ENCODE assay signal across 25 cellular contexts in the genomic region with DNA sequence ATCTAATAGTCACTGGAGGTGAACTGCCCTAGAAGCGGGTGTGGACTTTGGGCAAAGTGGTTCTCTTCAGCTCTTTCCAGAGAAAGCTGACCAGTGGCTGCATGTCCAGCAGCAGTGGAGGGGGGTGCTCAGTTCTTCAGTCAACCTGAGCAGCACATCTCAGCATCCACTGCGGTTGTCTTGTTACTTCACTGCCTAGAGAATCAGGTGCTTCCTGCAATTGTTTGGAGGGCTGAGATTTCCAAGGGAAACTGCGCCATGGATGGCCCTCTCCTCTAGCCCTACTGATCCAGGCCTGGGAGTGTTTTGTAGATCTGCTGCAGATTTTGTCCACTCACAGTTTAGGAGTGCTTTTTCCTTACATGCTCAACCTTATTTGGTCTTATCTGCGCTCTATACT.
"Had no signal": no experiment of that assay in that cellular context is flagged by ENCODE, and none has a peak within 500 bp of the region (broad histone marks: within the 10 kb centered on the region; RNA-seq: fewer than 3 reads in every experiment).

No MANE protein-coding gene starts in this region.

- H3K36me3 ChIP-seq: Peyer's patch had no signal

- H3K27me3 ChIP-seq: Peyer's patch had no signal

- H3K4me1 ChIP-seq: Peyer's patch had no signal

- H3K27ac Mint-ChIP-seq: activated CD4-positive, alpha-beta T cell treated with anti-CD3 and anti-CD28 coated beads, Interleukin-2, amount 10 ng/mL, durations not matched to agents 24 days and 14 days; activated CD8-positive, alpha-beta T cell treated with anti-CD3 and anti-CD28 coated beads, Interleukin-2, amount 10 ng/mL, durations not matched to agents 7 days and 5 days; activated naive CD4-positive, alpha-beta T cell treated with anti-CD3 and anti-CD28 coated beads for 36 hours; activated naive CD4-positive, alpha-beta T cell treated with anti-CD3 and anti-CD28 coated beads, Interleukin-2, amount 50 U/mL, for 72 hours; activated naive CD8-positive, alpha-beta T cell treated with anti-CD3 and anti-CD28 coated beads, Interleukin-2, amount 50 U/mL, for 24 hours; activated T-helper 1 cell treated with anti-CD3 and anti-CD28 coated beads, Interleukin-12 subunit alpha, Interleukin-12 subunit beta, Interleukin-2, Interleukin-4 antibody, amounts not matched to agents 30 ng/mL and 10 ng/mL and 1 ng/mL, durations not matched to agents 14 hours and 24 hours and 36 hours; brain had no signal

- H3K4me1 Mint-ChIP-seq: activated naive CD8-positive, alpha-beta T cell treated with anti-CD3 and anti-CD28 coated beads, Interleukin-2, amount 50 U/mL, for 24 hours had no signal

- H3K36me3 Mint-ChIP-seq: activated naive CD4-positive, alpha-beta T cell treated with anti-CD3 and anti-CD28 coated beads, Interleukin-2, amount 50 U/mL, for 72 hours; brain had no signal

- H3K4me3 Mint-ChIP-seq: activated CD4-positive, alpha-beta T cell treated with anti-CD3 and anti-CD28 coated beads, Interleukin-2, amount 10 ng/mL, durations not matched to agents 24 days and 14 days; activated CD8-positive, alpha-beta T cell treated with anti-CD3 and anti-CD28 coated beads, Interleukin-2, amount 10 ng/mL, durations not matched to agents 7 days and 5 days; activated naive CD4-positive, alpha-beta T cell treated with anti-CD3 and anti-CD28 coated beads for 36 hours; activated naive CD8-positive, alpha-beta T cell treated with anti-CD3 and anti-CD28 coated beads, Interleukin-2, amount 50 U/mL, for 24 hours; activated T-cell treated with anti-CD3 and anti-CD28 coated beads, Interleukin-2, amount 50 U/mL, for 4 hours; activated T-helper 1 cell treated with anti-CD3 and anti-CD28 coated beads, Interleukin-12 subunit alpha, Interleukin-12 subunit beta, Interleukin-2, Interleukin-4 antibody, amounts not matched to agents 30 ng/mL and 10 ng/mL and 1 ng/mL, durations not matched to agents 14 hours and 24 hours and 36 hours; brain had no signal

- H3K9me3 ChIP-seq: Peyer's patch had no signal

- DNase-seq: activated CD4-positive, alpha-beta T cell treated with anti-CD3 and anti-CD28 coated beads, Interleukin-2, amount 10 ng/mL, durations not matched to agents 24 days and 14 days; activated CD4-positive, alpha-beta T cell treated with anti-CD3 and anti-CD28 coated beads, Interleukin-2, amount 50 U/mL, for 4 hours; activated CD8-positive, alpha-beta T cell treated with anti-CD3 and anti-CD28 coated beads, Interleukin-2, amount 10 ng/mL, durations not matched to agents 7 days and 5 days; activated gamma-delta T cell treated with Interleukin-2 at 50 U/mL for 16 hours; activated naive CD4-positive, alpha-beta T cell treated with anti-CD3 and anti-CD28 coated beads for 36 hours; activated naive CD8-positive, alpha-beta T cell treated with anti-CD3 and anti-CD28 coated beads, Interleukin-2, amount 50 U/mL, for 24 hours; activated T-cell treated with anti-CD3 and anti-CD28 coated beads for 4 hours; activated T-cell treated with anti-CD3 and anti-CD28 coated beads, Interleukin-2, amount 50 U/mL, for 4 hours; anterior cingulate cortex; central memory CD4-positive, alpha-beta T cell; NCI-H1105; NCI-H1417 treated with DMSO at 0.1 percent for 48 hours; NCI-H187 treated with DMSO at 0.1 percent for 48 hours; NCI-H2081; NCI-H2171 treated with DMSO at 0.1 percent for 48 hours; NCI-H2227 treated with DMSO at 0.1 percent for 48 hours; NCI-H446 treated with DMSO at 0.1 percent for 48 hours; NK-92 treated with Interleukin-12 subunit alpha and Interleukin-12 subunit beta, amount 100 ng/mL, for 24 hours; PC-3; Peyer's patch; RPMI8226; T1000 had no signal

- H3K4me3 ChIP-seq: Peyer's patch had no signal

- H3K9me3 Mint-ChIP-seq: activated naive CD4-positive, alpha-beta T cell treated with anti-CD3 and anti-CD28 coated beads for 36 hours had no signal

- H3K27ac ChIP-seq: Peyer's patch had no signal
